Comparison of ENCODE assay signal across 8 cellular contexts in genomic region chr2:173076557-173077345, GRCh38. TPM values are rescaled to one million over a fixed set of nuclear protein-coding genes. Genes with fewer than 3 reads are reported as not detected.
DNase-seq lines count a peak whose midpoint lies in the region; ATAC-seq, FAIRE-seq and TF ChIP-seq lines count a peak whose summit lies in the region.

No MANE protein-coding gene starts in this region.

- H3K27ac Mint-ChIP-seq in activated CD8-positive, alpha-beta T cell treated with anti-CD3 and anti-CD28 coated beads for 36 hours = peak overlapping the region; percentile 72
- peak overlapping the region; percentile 92 to 96 (median 92) for H3K27ac Mint-ChIP-seq in nephron

- H3K36me3 Mint-ChIP-seq in activated CD8-positive, alpha-beta T cell treated with anti-CD3 and anti-CD28 coated beads for 36 hours (ENCODE audit: low read depth) = no peaks in the 10 kb centered on the region
- peaks cover 3% of the 10 kb centered on the region for H3K36me3 Mint-ChIP-seq in nephron (ENCODE audit: low read depth)

- POLR2A ChIA-PET in activated CD8-positive, alpha-beta T cell treated with anti-CD3 and anti-CD28 coated beads for 36 hours (lab: Charles Lee) = no interaction called here

- H3K36me3 ChIP-seq in H7 (replicated peaks; ENCODE audit: control insufficient read depth, insufficient read depth, low read length) (no peaks in the 10 kb centered on the region), MG63 (no peaks in the 10 kb centered on the region; the same call in none of the 2 replicates)

- H3K4me3 ChIP-seq in H7 (ENCODE audit: insufficient read depth, low read depth, low read length) = peak overlapping the region; percentile 70
- H3K4me3 ChIP-seq in MG63 = peak overlapping the region; percentile 65
- H3K4me3 ChIP-seq in fibroblast of mammary gland (ENCODE audit: control insufficient read depth, low read depth, low read length) = peak overlapping the region; percentile 81

- peaks cover 14% of the 10 kb centered on the region for H3K4me1 Mint-ChIP-seq in activated CD8-positive, alpha-beta T cell treated with anti-CD3 and anti-CD28 coated beads for 36 hours (ENCODE audit: low read depth)
- peaks cover 24% of the 10 kb centered on the region for H3K4me1 Mint-ChIP-seq in nephron

- no peaks in the 10 kb centered on the region for H3K9me3 Mint-ChIP-seq in activated CD8-positive, alpha-beta T cell treated with anti-CD3 and anti-CD28 coated beads for 36 hours
- H3K9me3 Mint-ChIP-seq in nephron = no peaks in the 10 kb centered on the region

- DNase-seq in NCI-H2081 (lab: John Stamatoyannopoulos, UW) = peak; percentile 22 to 49
- no peak for DNase-seq in NCI-H2081 treated with DMSO at 0.1 percent for 48 hours (lab: John Stamatoyannopoulos, UW)
- peak; percentile 67 for DNase-seq in H7
- peak; percentile 44 for DNase-seq in MG63
- DNase-seq in activated CD8-positive, alpha-beta T cell treated with anti-CD3 and anti-CD28 coated beads for 36 hours = peak; percentile 43
- peak; percentile 55 for DNase-seq in fibroblast of mammary gland (ENCODE audit: low read depth)
- no peak for DNase-seq in D721Med (ENCODE audit: insufficient read length, low spot score)

- peaks cover 43% of the 10 kb centered on the region for H3K27me3 Mint-ChIP-seq in activated CD8-positive, alpha-beta T cell treated with anti-CD3 and anti-CD28 coated beads for 36 hours
- peaks cover 15% of the 10 kb centered on the region for H3K27me3 Mint-ChIP-seq in nephron (ENCODE audit: low read depth)

- H3K9me3 ChIP-seq in MG63 = no peaks in the 10 kb centered on the region

- peaks cover 2% of the 10 kb centered on the region; the same call in 1 of the 2 replicates for H3K27me3 ChIP-seq in H7 (ENCODE audit: control insufficient read depth, insufficient read depth, low read length)
- no peaks in the 10 kb centered on the region for H3K27me3 ChIP-seq in MG63

- intact Hi-C loops in activated CD8-positive, alpha-beta T cell treated with anti-CD3 and anti-CD28 coated beads for 36 hours (cut with micrococcal nuclease) = no loop called here

- TF ChIP-seq CTCF in activated CD8-positive, alpha-beta T cell treated with anti-CD3 and anti-CD28 coated beads for 36 hours (IDR thresholded peaks at IDR 0.05) = no peak
- TF ChIP-seq CTCF in fibroblast of mammary gland (conservative IDR thresholded peaks at IDR 0.05; ENCODE audit: control insufficient read depth, insufficient read depth, low read depth, low read length) (no peak), nephron (IDR thresholded peaks at IDR 0.05; ENCODE audit: unreplicated experiment in 3 of 3) (no peak), D721Med (IDR thresholded peaks at IDR 0.05; ENCODE audit: insufficient read depth, missing control alignments) (no peak)

- CTCF ChIA-PET in activated CD8-positive, alpha-beta T cell treated with anti-CD3 and anti-CD28 coated beads for 36 hours (lab: Charles Lee) = interaction anchor here (0.7 to 3.1 kb wide), 2 partner anchors 49 to 134 kb away, joined by 4 to 19 read pairs; no protein-coding TSS in a partner anchor

- H3K4me3 Mint-ChIP-seq in activated CD8-positive, alpha-beta T cell treated with anti-CD3 and anti-CD28 coated beads for 36 hours = peak overlapping the region; percentile 77
- peak overlapping the region; percentile 90 to 93 (median 92) for H3K4me3 Mint-ChIP-seq in nephron

- peak; percentile 45 for ATAC-seq in activated CD8-positive, alpha-beta T cell treated with anti-CD3 and anti-CD28 coated beads for 36 hours

- no peak for FAIRE-seq in D721Med (lab: Jason Lieb, UNC)

RNA-seq across cellular contexts. Expression of gene MAP3K20, which starts 1.1 kb away (rescaled TPM):
- 7.1 and 7.6 TPM in 2 replicates for total RNA-seq in H7 (2014; rRNA removed; shearing (Covaris generic))
- total RNA-seq in MG63 (2014; rRNA removed; shearing (Covaris generic); ENCODE audit: low replicate concordance) = 32.8 and 53.5 TPM in 2 replicates
- total RNA-seq in activated CD8-positive, alpha-beta T cell treated with anti-CD3 and anti-CD28 coated beads for 36 hours = 10 to 100 TPM in 1 of 2 experiments, 1 to 10 TPM in 1; 8.0 to 10.2 TPM

Comparison
In these comparisons a context has a peak if more than half of its experiments do, and no peak if none do; other contexts are left out.
1. DNase-seq: peak in NCI-H2081 (2 of 2), H7 (single experiment), MG63 (single experiment), activated CD8-positive, alpha-beta T cell treated with anti-CD3 and anti-CD28 coated beads for 36 hours (single experiment) and fibroblast of mammary gland (single experiment); none in NCI-H2081 treated with DMSO at 0.1 percent for 48 hours (single experiment) and D721Med (single experiment).
2. Peak in every context shown above with its lines, with median percentiles within 50 percentile points of each other: H3K4me3 ChIP-seq.